In the genomic region with DNA sequence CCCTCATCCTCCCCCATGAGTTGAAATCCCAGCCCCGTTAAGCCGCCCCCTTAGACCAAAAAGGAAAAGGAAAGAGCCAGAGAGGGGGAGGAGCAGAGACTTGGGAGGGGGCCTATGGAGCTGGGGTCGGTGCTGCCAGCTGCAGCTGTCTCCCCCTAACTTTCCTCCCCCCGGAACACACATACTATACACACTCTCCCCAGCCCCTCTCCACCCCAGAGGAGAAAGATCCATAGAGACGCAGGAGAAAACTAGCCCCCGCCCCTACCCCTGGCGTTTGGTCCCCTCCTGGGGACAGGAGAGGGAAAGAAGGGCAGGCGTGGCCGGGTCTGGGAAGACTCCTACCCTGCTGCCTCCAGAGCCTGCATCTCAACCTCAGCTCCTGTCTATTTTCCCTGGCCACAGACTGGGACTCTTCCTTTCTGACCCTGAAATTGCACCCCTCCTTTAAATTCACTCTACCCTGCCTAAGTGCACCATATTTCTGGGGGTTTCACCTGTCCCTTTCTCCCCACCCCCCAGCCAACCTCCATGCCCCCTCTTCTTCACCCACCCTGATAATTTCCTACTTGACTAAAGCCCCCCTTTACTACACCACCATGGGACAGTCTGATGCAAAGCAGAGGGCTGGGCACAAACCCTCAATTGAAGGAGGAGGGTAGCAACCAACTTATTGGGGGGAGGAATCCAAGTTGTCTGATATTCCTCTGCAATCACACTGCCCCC, we compare ENCODE assay signal across 23 cellular contexts. TPM values are rescaled to one million over a fixed set of nuclear protein-coding genes. Genes with fewer than 3 reads are reported as not detected.
DNase-seq lines count a peak whose midpoint lies in the region; ATAC-seq, FAIRE-seq and TF ChIP-seq lines count a peak whose summit lies in the region.
"Had no signal": no experiment of that assay in that cellular context is flagged by ENCODE, and none has a peak within 500 bp of the region (broad histone marks: within the 10 kb centered on the region; RNA-seq: fewer than 3 reads in every experiment).

No MANE protein-coding gene starts in this region.

- peaks cover 15% of the 10 kb centered on the region for H3K4me1 Mint-ChIP-seq in T-helper 1 cell treated with Interleukin-12 subunit alpha and Interleukin-12 subunit beta and Interleukin-4 antibody, amounts not matched to agents 30 μg/mL and 1 μg/mL, for 36 hours (ENCODE audit: low read depth)
- H3K4me1 Mint-ChIP-seq in T-helper 17 cell, result peaks cover 29% of the 10 kb centered on the region
- H3K4me1 Mint-ChIP-seq in stimulated activated naive B cell treated with anti-CD40 and anti-IgM and Interleukin-4, amounts not matched to agents 10 μg/mL and 1 μg/mL and 100 μg/mL, for 72 hours, result peaks cover 34 to 63% of the 10 kb centered on the region in 2 donors
- H3K4me1 Mint-ChIP-seq in activated CD4-positive, alpha-beta memory T cell treated with anti-CD3 and anti-CD28 coated beads for 36 hours (ENCODE audit: low read depth), result peaks cover 32% of the 10 kb centered on the region

- peak overlapping the region; percentile 19 to 88 for H3K4me3 ChIP-seq in kidney (ENCODE audit: low read length in 2 of 2)
- H3K4me3 ChIP-seq: right lobe of liver, thyroid gland had no signal

- no peak for ATAC-seq in T-helper 17 cell
- ATAC-seq in stimulated activated naive B cell treated with anti-CD40 and anti-IgM and Interleukin-4, amounts not matched to agents 10 μg/mL and 1 μg/mL and 100 μg/mL, for 72 hours (replicated peaks), result no peak
- ATAC-seq: right lobe of liver had no signal

- no peak for TF ChIP-seq CTCF in kidney (IDR thresholded peaks at IDR 0.05; ENCODE audit: borderline replicate concordance, extremely low read depth, insufficient read depth)

- peaks cover 96% of the 10 kb centered on the region for H3K27me3 Mint-ChIP-seq in T-helper 1 cell treated with Interleukin-12 subunit alpha and Interleukin-12 subunit beta and Interleukin-4 antibody, amounts not matched to agents 30 μg/mL and 1 μg/mL, for 36 hours (ENCODE audit: low read depth)
- peaks cover 90% of the 10 kb centered on the region for H3K27me3 Mint-ChIP-seq in T-helper 17 cell
- H3K27me3 Mint-ChIP-seq in stimulated activated naive B cell treated with anti-CD40 and anti-IgM and Interleukin-4, amounts not matched to agents 10 μg/mL and 1 μg/mL and 100 μg/mL, for 72 hours, result peaks cover 83 to 97% of the 10 kb centered on the region in 2 donors
- H3K27me3 Mint-ChIP-seq in activated CD4-positive, alpha-beta memory T cell treated with anti-CD3 and anti-CD28 coated beads for 36 hours, result peaks cover 82% of the 10 kb centered on the region

- intact Hi-C loops in kidney (cut with DNase I), result no loop called here
- intact Hi-C loops in activated CD4-positive, alpha-beta memory T cell treated with anti-CD3 and anti-CD28 coated beads for 36 hours (cut with micrococcal nuclease), result loop anchor here (5.0 kb wide), 1 partner anchor 34 kb away; the partner anchor contains the start of gene HOXC5

- DNase-seq in T-helper 1 cell (no peak), T-helper 17 cell (no peak), kidney (no peak), midbrain (lab: John Stamatoyannopoulos, UW) (no peak), OCI-M2 (lab: John Stamatoyannopoulos, UW; ENCODE audit: unreplicated experiment) (no peak)
- DNase-seq in stimulated activated naive B cell treated with anti-CD40 and anti-IgM and Interleukin-4, amounts not matched to agents 10 μg/mL and 1 μg/mL and 100 μg/mL, for 72 hours, result no peak
- DNase-seq in activated CD4-positive, alpha-beta memory T cell treated with anti-CD3 and anti-CD28 coated beads for 36 hours, result no peak
- DNase-seq: 8988T; activated CD4-positive, alpha-beta T cell treated with anti-CD3 and anti-CD28 coated beads for 1 hour; activated naive CD4-positive, alpha-beta T cell; CD4-positive, CD25-positive, alpha-beta regulatory T cell; NCI-H1436 treated with DMSO at 0.1 percent for 48 hours; NK-92 treated with Interleukin-12 subunit alpha and Interleukin-12 subunit beta, amount 100 ng/mL, for 24 hours; right lobe of liver; Right ventricle myocardium superior; stimulated activated CD4-positive, alpha-beta T cell treated with anti-CD3 and anti-CD28 coated beads, Interleukin-4, amount 100 ng/mL, for 24 hours; stimulated activated CD8-positive, alpha-beta memory T cell treated with anti-CD3 and anti-CD28 coated beads, Interleukin-4, amount 100 ng/mL, for 48 hours; thyroid gland had no signal

- H3K9ac ChIP-seq in kidney (ENCODE audit: low read length in 2 of 2), result peak overlapping the region; percentile 49 to 95

- POLR2A ChIA-PET in activated CD4-positive, alpha-beta memory T cell treated with anti-CD3 and anti-CD28 coated beads for 36 hours (lab: Charles Lee), result interaction anchor here (0.6 kb wide), 1 partner anchor 436 kb away, joined by 3 read pairs; no protein-coding TSS in a partner anchor

- peaks cover 15 to 18% of the 10 kb centered on the region in 2 donors for H3K4me1 ChIP-seq in kidney (ENCODE audit: control insufficient read depth in 1 of 2, insufficient read depth in 1 of 2, low read depth in 1 of 2, low read length in 2 of 2)

- H3K4me3 Mint-ChIP-seq in T-helper 1 cell treated with Interleukin-12 subunit alpha and Interleukin-12 subunit beta and Interleukin-4 antibody, amounts not matched to agents 30 μg/mL and 1 μg/mL, for 36 hours, result peak overlapping the region; percentile 14
- H3K4me3 Mint-ChIP-seq in T-helper 17 cell, result no peak overlapping the region
- H3K4me3 Mint-ChIP-seq in stimulated activated naive B cell treated with anti-CD40 and anti-IgM and Interleukin-4, amounts not matched to agents 10 μg/mL and 1 μg/mL and 100 μg/mL, for 72 hours, result peak overlapping the region in 1 of 2 donors; percentile 11
- no peak overlapping the region for H3K4me3 Mint-ChIP-seq in activated CD4-positive, alpha-beta memory T cell treated with anti-CD3 and anti-CD28 coated beads for 36 hours

- peaks cover 5% of the 10 kb centered on the region for H3K36me3 Mint-ChIP-seq in T-helper 1 cell treated with Interleukin-12 subunit alpha and Interleukin-12 subunit beta and Interleukin-4 antibody, amounts not matched to agents 30 μg/mL and 1 μg/mL, for 36 hours (ENCODE audit: low read depth)
- H3K36me3 Mint-ChIP-seq in T-helper 17 cell (ENCODE audit: low read depth), result peaks cover 4% of the 10 kb centered on the region
- peaks cover 4 to 5% of the 10 kb centered on the region in 2 donors for H3K36me3 Mint-ChIP-seq in stimulated activated naive B cell treated with anti-CD40 and anti-IgM and Interleukin-4, amounts not matched to agents 10 μg/mL and 1 μg/mL and 100 μg/mL, for 72 hours
- H3K36me3 Mint-ChIP-seq in activated CD4-positive, alpha-beta memory T cell treated with anti-CD3 and anti-CD28 coated beads for 36 hours, result peaks cover 2% of the 10 kb centered on the region
- H3K36me3 Mint-ChIP-seq: CD4-positive, CD25-positive, alpha-beta regulatory T cell had no signal

- H3K27ac Mint-ChIP-seq in T-helper 1 cell treated with Interleukin-12 subunit alpha and Interleukin-12 subunit beta and Interleukin-4 antibody, amounts not matched to agents 30 μg/mL and 1 μg/mL, for 36 hours, result peak overlapping the region; percentile 20
- peak overlapping the region; percentile 24 for H3K27ac Mint-ChIP-seq in T-helper 17 cell
- H3K27ac Mint-ChIP-seq in stimulated activated naive B cell treated with anti-CD40 and anti-IgM and Interleukin-4, amounts not matched to agents 10 μg/mL and 1 μg/mL and 100 μg/mL, for 72 hours, result peak overlapping the region; percentile 33
- H3K27ac Mint-ChIP-seq in activated CD4-positive, alpha-beta memory T cell treated with anti-CD3 and anti-CD28 coated beads for 36 hours, result no peak overlapping the region
- H3K27ac Mint-ChIP-seq: mesothelial cell of epicardium had no signal

- H3K36me3 ChIP-seq in kidney (ENCODE audit: control insufficient read depth in 1 of 2, insufficient read depth in 2 of 2, low read length in 2 of 2), result no peaks in the 10 kb centered on the region
- H3K36me3 ChIP-seq: right lobe of liver, thyroid gland had no signal

- FAIRE-seq in kidney (lab: Jason Lieb, UNC), result no peak

- peak overlapping the region; percentile 87 to 93 for H3K27ac ChIP-seq in kidney (ENCODE audit: low read depth in 2 of 2, low read length in 2 of 2)
- H3K27ac ChIP-seq: epithelial cell of prostate, right lobe of liver, thyroid gland had no signal

- no peaks in the 10 kb centered on the region for H3K9me3 Mint-ChIP-seq in T-helper 1 cell treated with Interleukin-12 subunit alpha and Interleukin-12 subunit beta and Interleukin-4 antibody, amounts not matched to agents 30 μg/mL and 1 μg/mL, for 36 hours
- peaks cover 1 to 3% of the 10 kb centered on the region in 2 donors for H3K9me3 Mint-ChIP-seq in stimulated activated naive B cell treated with anti-CD40 and anti-IgM and Interleukin-4, amounts not matched to agents 10 μg/mL and 1 μg/mL and 100 μg/mL, for 72 hours
- H3K9me3 Mint-ChIP-seq in activated CD4-positive, alpha-beta memory T cell treated with anti-CD3 and anti-CD28 coated beads for 36 hours, result no peaks in the 10 kb centered on the region
- H3K9me3 Mint-ChIP-seq: mesothelial cell of epicardium had no signal

- H3K9me3 ChIP-seq in T-helper 17 cell (ENCODE audit: control insufficient read depth, low read length, poor library complexity, severe bottlenecking) (no peaks in the 10 kb centered on the region), kidney (ENCODE audit: control insufficient read depth in 1 of 2, low read length in 2 of 2) (no peaks in the 10 kb centered on the region)
- H3K9me3 ChIP-seq: right lobe of liver, thyroid gland had no signal

- CTCF ChIA-PET in activated CD4-positive, alpha-beta memory T cell treated with anti-CD3 and anti-CD28 coated beads for 36 hours (lab: Charles Lee), result interaction anchor here (0.7 to 2.2 kb wide), 3 partner anchors 11 to 217 kb away, joined by 3 to 7 read pairs (median 4); no protein-coding TSS in a partner anchor

RNA-seq across cellular contexts. Expression of gene HOXC9, which starts 1.6 kb away (rescaled TPM):
- total RNA-seq in T-helper 17 cell (not detected), kidney (16.5 TPM)
- 11.7 TPM for polyA plus RNA-seq in kidney (ENCODE audit: insufficient read depth, low read depth, low replicate concordance)
- total RNA-seq in activated CD4-positive, alpha-beta memory T cell treated with anti-CD3 and anti-CD28 coated beads for 36 hours, result not detected
- total RNA-seq: CD4-positive, CD25-positive, alpha-beta regulatory T cell; right lobe of liver; Right ventricle myocardium superior; T-helper 2 cell treated with Interferon-gamma antibody and Interleukin-4, amounts not matched to agents 100 ng/mL and 5 ng/mL, for 36 hours had no signal
- polyA plus RNA-seq: CD4-positive, CD25-positive, alpha-beta regulatory T cell had no signal

RNA-seq across cellular contexts. Expression of gene HOXC8, which starts 10.4 kb away (rescaled TPM):
- total RNA-seq in T-helper 17 cell (not detected), kidney (9.0 TPM)
- 2.1 TPM for polyA plus RNA-seq in kidney (ENCODE audit: insufficient read depth, low read depth, low replicate concordance)
- not detected for total RNA-seq in activated CD4-positive, alpha-beta memory T cell treated with anti-CD3 and anti-CD28 coated beads for 36 hours
- total RNA-seq: CD4-positive, CD25-positive, alpha-beta regulatory T cell; right lobe of liver; Right ventricle myocardium superior; T-helper 2 cell treated with Interferon-gamma antibody and Interleukin-4, amounts not matched to agents 100 ng/mL and 5 ng/mL, for 36 hours; thyroid gland had no signal
- polyA plus RNA-seq: CD4-positive, CD25-positive, alpha-beta regulatory T cell had no signal

RNA-seq across cellular contexts. Expression of gene HOXC10, which starts 13.4 kb away (rescaled TPM):
- total RNA-seq in T-helper 17 cell, result not detected
- 50.7 TPM for total RNA-seq in kidney
- 49.7 TPM for polyA plus RNA-seq in kidney (ENCODE audit: insufficient read depth, low read depth, low replicate concordance)
- not detected for total RNA-seq in activated CD4-positive, alpha-beta memory T cell treated with anti-CD3 and anti-CD28 coated beads for 36 hours
- total RNA-seq: CD4-positive, CD25-positive, alpha-beta regulatory T cell; omental fat pad; right lobe of liver; Right ventricle myocardium superior; T-helper 2 cell treated with Interferon-gamma antibody and Interleukin-4, amounts not matched to agents 100 ng/mL and 5 ng/mL, for 36 hours; thyroid gland had no signal
- polyA plus RNA-seq: CD4-positive, CD25-positive, alpha-beta regulatory T cell had no signal

RNA-seq across cellular contexts. Expression of gene HOTAIR, which starts 23.6 kb away (rescaled TPM):
- total RNA-seq in T-helper 17 cell (not detected), kidney (0.76 TPM)
- polyA plus RNA-seq in kidney (ENCODE audit: insufficient read depth, low read depth, low replicate concordance), result 0.52 TPM
- not detected for total RNA-seq in activated CD4-positive, alpha-beta memory T cell treated with anti-CD3 and anti-CD28 coated beads for 36 hours
- total RNA-seq: CD4-positive, CD25-positive, alpha-beta regulatory T cell; right lobe of liver; Right ventricle myocardium superior; T-helper 2 cell treated with Interferon-gamma antibody and Interleukin-4, amounts not matched to agents 100 ng/mL and 5 ng/mL, for 36 hours; thyroid gland had no signal
- polyA plus RNA-seq: CD4-positive, CD25-positive, alpha-beta regulatory T cell had no signal

RNA-seq across cellular contexts. Expression of gene HOXC11, which starts 25.4 kb away (rescaled TPM):
- total RNA-seq in T-helper 17 cell (not detected), kidney (1.4 TPM)
- polyA plus RNA-seq in kidney (ENCODE audit: insufficient read depth, low read depth, low replicate concordance), result 0.75 TPM
- not detected for total RNA-seq in activated CD4-positive, alpha-beta memory T cell treated with anti-CD3 and anti-CD28 coated beads for 36 hours
- total RNA-seq: CD4-positive, CD25-positive, alpha-beta regulatory T cell; omental fat pad; right lobe of liver; Right ventricle myocardium superior; T-helper 2 cell treated with Interferon-gamma antibody and Interleukin-4, amounts not matched to agents 100 ng/mL and 5 ng/mL, for 36 hours; thyroid gland had no signal
- polyA plus RNA-seq: CD4-positive, CD25-positive, alpha-beta regulatory T cell had no signal

Comparison
In these comparisons a context has a peak if more than half of its experiments do, and no peak if none do; other contexts are left out.
1. RNA of gene HOXC9, which starts 1.6 kb away (total RNA-seq): 16.5 TPM in kidney (single experiment); not detected in T-helper 17 cell and not detected in activated CD4-positive, alpha-beta memory T cell treated with anti-CD3 and anti-CD28 coated beads for 36 hours; every median in the first group is over 10 times any median in the second.
2. RNA of gene HOXC10, which starts 13.4 kb away (total RNA-seq): 50.7 TPM in kidney (single experiment); not detected in T-helper 17 cell and not detected in activated CD4-positive, alpha-beta memory T cell treated with anti-CD3 and anti-CD28 coated beads for 36 hours; every median in the first group is over 10 times any median in the second.